ENCODE assay signal across 8 cellular contexts in genomic region chr15:76056931-76057330, GRCh38.
DNase-seq lines count a peak whose midpoint lies in the region; ATAC-seq lines count a peak whose summit lies in the region.

No MANE protein-coding gene starts in this region.

- peaks cover 15% of the 10 kb centered on the region for H3K4me1 ChIP-seq in mucosa of stomach (ENCODE audit: control insufficient read depth, insufficient read depth, low read length)

- H3K27me3 ChIP-seq in mucosa of stomach (ENCODE audit: control insufficient read depth, insufficient read depth, low read length) = peaks cover 30% of the 10 kb centered on the region

- no peak overlapping the region for H3K4me3 ChIP-seq in mucosa of stomach (ENCODE audit: low read length)

- DNase-seq in NOMO-1 treated with DMSO at 0.1 percent for 48 hours (lab: John Stamatoyannopoulos, UW; ENCODE audit: unreplicated experiment) (peak; percentile 87), HUDEP-2 (lab: John Stamatoyannopoulos, UW; ENCODE audit: unreplicated experiment in 76 of 76) (no peak), T-helper 1 cell (no peak), T1000 (lab: John Stamatoyannopoulos, UW) (no peak)

- peak; percentile 75 for ATAC-seq in GM18517 (IDR thresholded peaks at IDR 0.05; ENCODE audit: unreplicated experiment)
- peak; percentile 58 for ATAC-seq in HG02759 (IDR thresholded peaks at IDR 0.05; ENCODE audit: unreplicated experiment)
- no peak for ATAC-seq in GM19397 (IDR thresholded peaks at IDR 0.05; ENCODE audit: unreplicated experiment)

- H3K9me3 ChIP-seq in mucosa of stomach (ENCODE audit: control insufficient read depth, low read length) = no peaks in the 10 kb centered on the region

- H3K36me3 ChIP-seq in mucosa of stomach (ENCODE audit: control insufficient read depth, insufficient read depth, low read length) = no peaks in the 10 kb centered on the region

- H3K9ac ChIP-seq in mucosa of stomach (ENCODE audit: low read length) = peak overlapping the region; percentile 56
